Comparison of ENCODE assay signal across 19 cellular contexts in the genomic region with DNA sequence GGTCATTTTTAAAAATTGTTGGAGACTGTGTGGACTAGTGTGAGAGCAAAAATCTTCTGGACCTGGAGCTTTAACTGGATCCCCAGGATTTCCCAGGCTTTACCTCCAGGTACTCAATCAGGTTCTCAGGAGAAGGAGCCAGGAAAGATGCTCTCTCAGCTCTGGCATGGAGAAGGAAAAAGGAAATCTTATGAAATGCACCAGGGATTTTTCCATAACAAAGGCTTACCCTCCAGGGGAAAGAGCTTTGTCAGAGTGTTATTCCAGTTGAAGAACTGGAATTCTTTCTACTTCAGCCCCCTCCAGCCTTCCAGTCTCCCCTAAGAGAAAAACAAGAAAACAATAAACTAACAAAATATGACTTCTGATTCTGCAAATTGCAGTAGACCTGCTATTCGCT.
DNase-seq lines count a peak whose midpoint lies in the region; ATAC-seq, FAIRE-seq and TF ChIP-seq lines count a peak whose summit lies in the region.
"Had no signal": no experiment of that assay in that cellular context is flagged by ENCODE, and none has a peak within 500 bp of the region (broad histone marks: within the 10 kb centered on the region; RNA-seq: fewer than 3 reads in every experiment).

No MANE protein-coding gene starts in this region.

- H3K36me3 ChIP-seq in HUES48 (ENCODE audit: control insufficient read depth, insufficient read depth, low read length) (no peaks in the 10 kb centered on the region), H1 (ENCODE audit: control insufficient read depth in 2 of 4, insufficient read depth in 4 of 4, low read length in 3 of 4) (no peaks in the 10 kb centered on the region), transverse colon (no peaks in the 10 kb centered on the region)

- no peak overlapping the region for H2BK20ac ChIP-seq in H1 (ENCODE audit: low read length)

- H3K9me3 ChIP-seq in HUES48 (ENCODE audit: control insufficient read depth, insufficient read depth, low read length) (no peaks in the 10 kb centered on the region), H1 (ENCODE audit: insufficient read depth in 2 of 2, low read depth in 1 of 2, low read length in 1 of 2) (no peaks in the 10 kb centered on the region), transverse colon (no peaks in the 10 kb centered on the region)
- H3K9me3 ChIP-seq: Caco-2 had no signal

- no peak overlapping the region for H3K4me3 ChIP-seq in HUES48 (ENCODE audit: low read depth, low read length)
- no peak overlapping the region for H3K4me3 ChIP-seq in H1 (ENCODE audit: extremely low read depth in 1 of 4, insufficient read depth in 2 of 4, low read depth in 3 of 4, low read length in 4 of 4)
- H3K4me3 ChIP-seq in transverse colon = no peak overlapping the region
- H3K4me3 ChIP-seq: A549, K562 had no signal

- peaks cover 14% of the 10 kb centered on the region for H3K4me1 ChIP-seq in HUES48 (ENCODE audit: control insufficient read depth, insufficient read depth, low read length)
- peaks cover 0 to 6% (median under 1%) of the 10 kb centered on the region in 4 experiments; a peak in 3 of 7 replicates for H3K4me1 ChIP-seq in H1 (replicated peaks in 1 of 4; ENCODE audit: control insufficient read depth in 3 of 4, insufficient read depth in 4 of 4, low read length in 3 of 4)
- H3K4me1 ChIP-seq in transverse colon = no peaks in the 10 kb centered on the region
- H3K4me1 ChIP-seq: A549, Caco-2 had no signal

- no peak overlapping the region for H2AK5ac ChIP-seq in H1 (ENCODE audit: low read depth, low read length)

- H3K27me3 Mint-ChIP-seq in stimulated activated naive B cell treated with anti-CD40 and anti-IgM and Interleukin-4, amounts not matched to agents 10 μg/mL and 1 μg/mL and 100 μg/mL, for 72 hours = no peaks in the 10 kb centered on the region
- H3K27me3 Mint-ChIP-seq: CD4-positive, alpha-beta T cell had no signal

- H3K14ac ChIP-seq in H1 (ENCODE audit: insufficient read length) = no peak overlapping the region

- no peak overlapping the region for H3K4me3 Mint-ChIP-seq in stimulated activated naive B cell treated with anti-CD40 and anti-IgM and Interleukin-4, amounts not matched to agents 10 μg/mL and 1 μg/mL and 100 μg/mL, for 72 hours
- H3K4me3 Mint-ChIP-seq: CD4-positive, alpha-beta T cell had no signal

- H4K91ac ChIP-seq in H1 (replicated peaks; ENCODE audit: insufficient read length, low read length) = no peak overlapping the region

- no peaks in the 10 kb centered on the region for H4K20me1 ChIP-seq in H1 (replicated peaks in 1 of 2; ENCODE audit: control insufficient read depth in 1 of 2, insufficient read depth in 2 of 2, low read length in 2 of 2)

- CTCF ChIA-PET in H1 (lab: Charles Lee; ENCODE audit: partially characterized antibody) = interaction anchor here (0.9 kb wide), 1 partner anchor 8 kb away, joined by 5 read pairs; no protein-coding TSS in a partner anchor

- H3K9ac ChIP-seq in HUES48 (ENCODE audit: low read depth, low read length) = no peak overlapping the region
- no peak overlapping the region for H3K9ac ChIP-seq in H1 (replicated peaks in 1 of 4; ENCODE audit: extremely low read depth in 1 of 4, low read depth in 3 of 4, low read length in 3 of 4)

- no peak for TF ChIP-seq CTCF in H1 (IDR thresholded peaks at IDR 0.05; ENCODE audit: control extremely low read depth in 1 of 3, insufficient read depth in 1 of 3, low read depth in 1 of 3, low read length in 3 of 3)
- TF ChIP-seq CTCF in transverse colon (IDR thresholded peaks at IDR 0.05) = no peak

- H3K23me2 ChIP-seq in H1 (ENCODE audit: low read depth, low read length) = no peaks in the 10 kb centered on the region

- no peaks in the 10 kb centered on the region for H3K36me3 Mint-ChIP-seq in stimulated activated naive B cell treated with anti-CD40 and anti-IgM and Interleukin-4, amounts not matched to agents 10 μg/mL and 1 μg/mL and 100 μg/mL, for 72 hours

- H3K27me3 ChIP-seq in HUES48 (ENCODE audit: control insufficient read depth, insufficient read depth, low read length) (no peaks in the 10 kb centered on the region), H1 (replicated peaks in 1 of 4; ENCODE audit: control insufficient read depth in 3 of 4, extremely low read depth in 1 of 4, insufficient read depth in 3 of 4, low read length in 3 of 4) (no peaks in the 10 kb centered on the region), transverse colon (no peaks in the 10 kb centered on the region)

- no peak for ATAC-seq in stimulated activated naive B cell treated with anti-CD40 and anti-IgM and Interleukin-4, amounts not matched to agents 10 μg/mL and 1 μg/mL and 100 μg/mL, for 72 hours (replicated peaks)
- ATAC-seq: A549, K562 had no signal

- no peaks in the 10 kb centered on the region for H3K79me2 ChIP-seq in H1 (ENCODE audit: control insufficient read depth in 1 of 2, insufficient read depth in 2 of 2, low read length in 2 of 2)

- peak overlapping the region; percentile 8 for H3K27ac ChIP-seq in HUES48 (ENCODE audit: low read depth, low read length)
- H3K27ac ChIP-seq in H1 (ENCODE audit: low read depth, low read length) = no peak overlapping the region
- no peak overlapping the region for H3K27ac ChIP-seq in transverse colon
- H3K27ac ChIP-seq: 22Rv1, A549, C4-2B had no signal

- H3K23ac ChIP-seq in H1 (ENCODE audit: insufficient read length) = no peak overlapping the region

- H3K56ac ChIP-seq in H1 (replicated peaks; ENCODE audit: insufficient read length, low read depth, low read length) = no peak overlapping the region

- FAIRE-seq in H1 (lab: Jason Lieb, UNC) = no peak
- FAIRE-seq: A549, D721Med, H54, K562 had no signal

- intact Hi-C loops in transverse colon (cut with DNase I; ENCODE audit: low total_unique reads) = no loop called here

- H3K4ac ChIP-seq in H1 (replicated peaks; ENCODE audit: insufficient read length, low read depth, low read length) = no peak overlapping the region

- no peak overlapping the region for H2AFZ ChIP-seq in H1 (ENCODE audit: low read length)

- no peak overlapping the region for H4K8ac ChIP-seq in H1 (ENCODE audit: extremely low read depth, insufficient read depth, low read length)

- H3K4me2 ChIP-seq in H1 (ENCODE audit: insufficient read depth in 1 of 2, low read depth in 2 of 2, low read length in 2 of 2) = no peak overlapping the region
- H3K4me2 ChIP-seq: A549 had no signal

- H2BK5ac ChIP-seq in H1 (ENCODE audit: low read depth, low read length) = no peak overlapping the region

- TF ChIP-seq POLR2A in H1 (IDR thresholded peaks at IDR 0.05; ENCODE audit: control extremely low read depth in 1 of 2, low read depth in 2 of 2, low read length in 2 of 2) (no peak), transverse colon (IDR thresholded peaks at IDR 0.05) (no peak)

- H2BK120ac ChIP-seq in H1 (replicated peaks; ENCODE audit: low read depth, low read length) = no peak overlapping the region

- POLR2A ChIA-PET in H1 (lab: Charles Lee; ENCODE audit: partially characterized antibody) = no interaction called here

- TF ChIP-seq EP300 in H1 (IDR thresholded peaks at IDR 0.05; ENCODE audit: borderline replicate concordance in 1 of 2, low read depth in 2 of 2, low read length in 2 of 2) (no peak), transverse colon (IDR thresholded peaks at IDR 0.05; ENCODE audit: low read depth) (no peak)

- no peak overlapping the region for H2BK15ac ChIP-seq in H1 (ENCODE audit: low read length)

- no peak overlapping the region for H2BK12ac ChIP-seq in H1 (ENCODE audit: low read depth, low read length)

- no peak overlapping the region for H3K18ac ChIP-seq in H1 (ENCODE audit: extremely low read depth, low read length)

- DNase-seq in ELF-1 (ENCODE audit: low read depth, low spot score) (peak; percentile 59), H1 (ENCODE audit: low read depth in 1 of 2, low spot score in 2 of 2) (no peak), iPS-NIHi7 (ENCODE audit: extremely low spot score) (peak; percentile 26), DMS53 treated with DMSO at 0.1 percent for 48 hours (lab: John Stamatoyannopoulos, UW; ENCODE audit: unreplicated experiment) (no peak), transverse colon (no peak)
- DNase-seq in stimulated activated naive B cell treated with anti-CD40 and anti-IgM and Interleukin-4, amounts not matched to agents 10 μg/mL and 1 μg/mL and 100 μg/mL, for 72 hours = no peak
- DNase-seq: AML-193; Caco-2; CD4-positive, alpha-beta T cell; DMS79; GF-D8; IMR-90 had no signal

- H3K4me1 Mint-ChIP-seq in stimulated activated naive B cell treated with anti-CD40 and anti-IgM and Interleukin-4, amounts not matched to agents 10 μg/mL and 1 μg/mL and 100 μg/mL, for 72 hours = no peaks in the 10 kb centered on the region

- 63% methylated on average over 1 of the region's 1 CpG; no CpG with 5 or more reads in 1 of the 2 experiments for WGBS in H1 (ENCODE audit: extremely low coverage in 1 of 2, insufficient coverage in 1 of 2, insufficient read length in 1 of 2, insufficient replicate concordance in 2 of 2, low coverage in 1 of 2, low lambda C conversion rate in 2 of 2, missing lambda C conversion rate in 1 of 2), 2 experiments
- 82 to 92% methylated on average over 1 of the region's 1 CpG for WGBS in transverse colon (ENCODE audit: low coverage in 1 of 2), 2 donors

- no peak for TF ChIP-seq RAD21 in H1 (IDR thresholded peaks at IDR 0.05 in 1 of 2, conservative IDR thresholded peaks at IDR 0.05 in 1 of 2; ENCODE audit: low read depth in 2 of 2, low read length in 2 of 2)

- no peaks in the 10 kb centered on the region for H3K79me1 ChIP-seq in H1 (ENCODE audit: low read depth, low read length)

- peaks cover 0 to 9% of the 10 kb centered on the region in 2 donors for H3K9me3 Mint-ChIP-seq in stimulated activated naive B cell treated with anti-CD40 and anti-IgM and Interleukin-4, amounts not matched to agents 10 μg/mL and 1 μg/mL and 100 μg/mL, for 72 hours

- in situ Hi-C loops in transverse colon (cut with MboI; ENCODE audit: low pct_ligation_motif_present in 1 of 4, low pct_unique_long_range_greater_than_20kb in 1 of 4, low sequenced_read_pairs in 3 of 4) = no loop called here

- H3K27ac Mint-ChIP-seq in stimulated activated naive B cell treated with anti-CD40 and anti-IgM and Interleukin-4, amounts not matched to agents 10 μg/mL and 1 μg/mL and 100 μg/mL, for 72 hours = no peak overlapping the region
- H3K27ac Mint-ChIP-seq: CD4-positive, alpha-beta T cell had no signal

- H4K5ac ChIP-seq in H1 (ENCODE audit: insufficient read length, low read depth, low read length) = no peak overlapping the region

TF ChIP-seq in H1, 55 proteins besides CTCF, POLR2A, EP300 and RAD21:
- TF ChIP-seq MAFK (IDR thresholded peaks at IDR 0.05; ENCODE audit: low read depth, low read length) (no peak), POU5F1 (IDR thresholded peaks at IDR 0.05; ENCODE audit: low read depth, low read length) (0 out of 2 replicates have a peak, but pooled peaks have one; percentile 17)

Comparison
In these comparisons a context has a peak if more than half of its experiments do, and no peak if none do; other contexts are left out.
1. DNase-seq: peak in ELF-1 (single experiment) and iPS-NIHi7 (single experiment); none in H1 (0 of 2), stimulated activated naive B cell treated with anti-CD40 and anti-IgM and Interleukin-4, amounts not matched to agents 10 μg/mL and 1 μg/mL and 100 μg/mL, for 72 hours (single experiment), DMS53 treated with DMSO at 0.1 percent for 48 hours (single experiment) and transverse colon (single experiment).